ENCODE assay signal across 11 cellular contexts in the genomic region with DNA sequence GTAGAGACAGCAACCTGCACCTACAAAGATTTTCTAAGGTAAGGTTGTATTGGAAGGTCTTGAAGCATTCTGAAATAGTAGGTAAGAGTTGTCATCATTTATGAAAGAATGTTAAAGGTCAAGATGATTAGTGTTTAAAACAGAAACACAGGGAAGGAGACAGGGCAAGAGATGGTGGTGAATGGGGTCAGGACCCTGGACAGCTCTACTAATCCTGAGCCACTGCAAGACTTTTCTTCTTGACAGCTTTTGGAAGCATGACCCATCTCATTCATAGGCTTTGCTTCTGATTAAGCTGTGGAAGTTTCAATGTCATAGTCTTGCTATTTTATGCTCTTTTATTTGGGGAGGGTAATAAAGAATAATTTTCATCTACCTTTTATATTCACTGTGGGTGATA.
DNase-seq lines count a peak whose midpoint lies in the region; ATAC-seq and TF ChIP-seq lines count a peak whose summit lies in the region.
"Had no signal": no experiment of that assay in that cellular context is flagged by ENCODE, and none has a peak within 500 bp of the region (broad histone marks: within the 10 kb centered on the region; RNA-seq: fewer than 3 reads in every experiment).

No MANE protein-coding gene starts in this region.

- intact Hi-C loops in upper lobe of right lung (cut with DNase I): no loop called here

- H3K4me3 ChIP-seq in upper lobe of right lung: no peak overlapping the region
- H3K4me3 ChIP-seq: body of pancreas, SJSA1 had no signal

- H3K4me3 Mint-ChIP-seq in activated naive CD8-positive, alpha-beta T cell treated with anti-CD3 and anti-CD28 coated beads for 36 hours: no peak overlapping the region
- H3K4me3 Mint-ChIP-seq: naive thymus-derived CD4-positive, alpha-beta T cell had no signal

- no peaks in the 10 kb centered on the region for H3K9me3 Mint-ChIP-seq in activated naive CD8-positive, alpha-beta T cell treated with anti-CD3 and anti-CD28 coated beads for 36 hours

- in situ Hi-C loops in Caki2 (cut with HindIII; ENCODE audit: low pct_unique_long_range_greater_than_20kb, low sequenced_read_pairs): no loop called here

- no peaks in the 10 kb centered on the region for H3K4me1 Mint-ChIP-seq in activated naive CD8-positive, alpha-beta T cell treated with anti-CD3 and anti-CD28 coated beads for 36 hours
- H3K4me1 Mint-ChIP-seq: naive thymus-derived CD4-positive, alpha-beta T cell had no signal

- no peaks in the 10 kb centered on the region for H3K36me3 Mint-ChIP-seq in activated naive CD8-positive, alpha-beta T cell treated with anti-CD3 and anti-CD28 coated beads for 36 hours
- H3K36me3 Mint-ChIP-seq: naive thymus-derived CD4-positive, alpha-beta T cell had no signal

- TF ChIP-seq CTCF in upper lobe of right lung (IDR thresholded peaks at IDR 0.05): no peak

- H3K27ac Mint-ChIP-seq in activated naive CD8-positive, alpha-beta T cell treated with anti-CD3 and anti-CD28 coated beads for 36 hours: no peak overlapping the region
- H3K27ac Mint-ChIP-seq: naive thymus-derived CD4-positive, alpha-beta T cell had no signal

- no peaks in the 10 kb centered on the region for H3K9me3 ChIP-seq in upper lobe of right lung
- H3K9me3 ChIP-seq: body of pancreas, SJSA1 had no signal

- peaks cover 34% of the 10 kb centered on the region for H3K27me3 Mint-ChIP-seq in activated naive CD8-positive, alpha-beta T cell treated with anti-CD3 and anti-CD28 coated beads for 36 hours

- H3K4me1 ChIP-seq in upper lobe of right lung: no peaks in the 10 kb centered on the region
- H3K4me1 ChIP-seq: body of pancreas, SJSA1 had no signal

- H3K36me3 ChIP-seq in upper lobe of right lung: no peaks in the 10 kb centered on the region
- H3K36me3 ChIP-seq: SJSA1 had no signal

- DNase-seq in Caki2 (ENCODE audit: low read depth) (peak; percentile 54), HuH-7 (ENCODE audit: low spot score) (peak; percentile 10), kidney glomerular epithelial cell (lab: John Stamatoyannopoulos, UW) (peak; percentile 28), upper lobe of right lung (no peak), NCI-H510A (lab: John Stamatoyannopoulos, UW) (no peak), left lobe of liver (ENCODE audit: low spot score) (no peak)
- peak; percentile 4 for DNase-seq in activated naive CD8-positive, alpha-beta T cell treated with anti-CD3 and anti-CD28 coated beads for 36 hours
- DNase-seq: body of pancreas had no signal

- H3K27ac ChIP-seq in upper lobe of right lung: no peak overlapping the region
- H3K27ac ChIP-seq: body of pancreas, SJSA1 had no signal

- no peaks in the 10 kb centered on the region for H3K27me3 ChIP-seq in upper lobe of right lung
- H3K27me3 ChIP-seq: body of pancreas, SJSA1 had no signal

- ATAC-seq in HG02970 (IDR thresholded peaks at IDR 0.05; ENCODE audit: low FRiP score, unreplicated experiment): no peak
- no peak for ATAC-seq in upper lobe of right lung
- ATAC-seq in left lobe of liver: no peak
- ATAC-seq: body of pancreas; naive thymus-derived CD4-positive, alpha-beta T cell had no signal

Comparison
In these comparisons a context has a peak if more than half of its experiments do, and no peak if none do; other contexts are left out.
1. DNase-seq: peak in Caki2 (single experiment), HuH-7 (single experiment), activated naive CD8-positive, alpha-beta T cell treated with anti-CD3 and anti-CD28 coated beads for 36 hours (single experiment) and kidney glomerular epithelial cell (single experiment); none in upper lobe of right lung (single experiment), NCI-H510A (single experiment) and left lobe of liver (single experiment).